Comparison of ENCODE assay signal across 8 cellular contexts in genomic region chr13:100694722-100695644, GRCh38.
A peak's percentile ranks its signal among the peaks of the same experiment; 100 is the strongest.
DNase-seq lines count a peak whose midpoint lies in the region; ATAC-seq lines count a peak whose summit lies in the region.

No MANE protein-coding gene starts in this region.

- H3K9me3 ChIP-seq in NT2/D1 (ENCODE audit: insufficient read depth, low read length) = peaks cover 20% of the 10 kb centered on the region

- DNase-seq in NT2/D1 (ENCODE audit: low read depth, low spot score) = peak; percentile 38
- DNase-seq in fibroblast of peridontal ligament (ENCODE audit: extremely low read depth) = peak; percentile 59
- DNase-seq in retina = peak; percentile 53
- no peak for DNase-seq in amniotic stem cell (lab: John Stamatoyannopoulos, UW)
- DNase-seq in DMS79 treated with DMSO at 0.1 percent for 48 hours (lab: John Stamatoyannopoulos, UW) = no peak
- DNase-seq in NCI-H2029 treated with DMSO at 0.1 percent for 48 hours (lab: John Stamatoyannopoulos, UW) = no peak

- H3K4me3 ChIP-seq in NT2/D1 (ENCODE audit: insufficient read length, low read depth) = no peak overlapping the region

- no peaks in the 10 kb centered on the region for H3K27me3 ChIP-seq in NT2/D1 (ENCODE audit: insufficient read depth, insufficient read length)

- H3K9ac ChIP-seq in NT2/D1 (ENCODE audit: insufficient read length, low read depth) = no peak overlapping the region

- H3K36me3 ChIP-seq in NT2/D1 (ENCODE audit: insufficient read depth, insufficient read length, low read length) = no peaks in the 10 kb centered on the region

- ATAC-seq in GM18498 (IDR thresholded peaks at IDR 0.05; ENCODE audit: unreplicated experiment) = peak; percentile 44
- ATAC-seq in GM21381 (IDR thresholded peaks at IDR 0.05; ENCODE audit: unreplicated experiment) = no peak

- no peaks in the 10 kb centered on the region for H3K4me1 ChIP-seq in NT2/D1 (ENCODE audit: insufficient read depth, insufficient read length)

Comparison
In these comparisons a context has a peak if more than half of its experiments do, and no peak if none do; other contexts are left out.
1. DNase-seq: peak in NT2/D1 (single experiment), fibroblast of peridontal ligament (single experiment) and retina (single experiment); none in amniotic stem cell (single experiment), DMS79 treated with DMSO at 0.1 percent for 48 hours (single experiment) and NCI-H2029 treated with DMSO at 0.1 percent for 48 hours (single experiment).